ENCODE assay signal across 15 cellular contexts in genomic region chr5:1540831-1541661, GRCh38. TPM values are rescaled to one million over a fixed set of nuclear protein-coding genes. Genes with fewer than 3 reads are reported as not detected.
A peak's percentile ranks its signal among the peaks of the same experiment; 100 is the strongest.
DNase-seq lines count a peak whose midpoint lies in the region; ATAC-seq and TF ChIP-seq lines count a peak whose summit lies in the region.
"Had no signal": no experiment of that assay in that cellular context is flagged by ENCODE, and none has a peak within 500 bp of the region (broad histone marks: within the 10 kb centered on the region; RNA-seq: fewer than 3 reads in every experiment).

No MANE protein-coding gene starts in this region.

- intact Hi-C loops in testis (cut with DNase I; ENCODE audit: low total_unique reads), result no loop called here

- WGBS in lung, 2 donors, result 93 to 95% methylated on average over 11 of the region's 11 CpGs
- WGBS in testis, 2 donors, result 80 to 94% methylated on average over 11 of the region's 11 CpGs

- no peaks in the 10 kb centered on the region for H3K9me3 ChIP-seq in WERI-Rb-1 (ENCODE audit: severe bottlenecking)
- peaks cover 0 to 4% of the 10 kb centered on the region in 2 donors for H3K9me3 ChIP-seq in lung (ENCODE audit: control insufficient read depth in 2 of 2, insufficient read depth in 1 of 2, low read length in 1 of 2)
- no peaks in the 10 kb centered on the region for H3K9me3 ChIP-seq in testis

- no peak for TF ChIP-seq POLR2A in testis (IDR thresholded peaks at IDR 0.05)

- H3K36me3 ChIP-seq in WERI-Rb-1 (no peaks in the 10 kb centered on the region), lung (ENCODE audit: control insufficient read depth in 2 of 2, insufficient read depth in 2 of 2, low read length in 2 of 2) (no peaks in the 10 kb centered on the region), testis (ENCODE audit: low read depth, missing control alignments) (no peaks in the 10 kb centered on the region)

- no peak overlapping the region for H3K4me3 ChIP-seq in WERI-Rb-1 (ENCODE audit: low read depth, low read length)
- H3K4me3 ChIP-seq in lung, result no peak overlapping the region
- H3K4me3 ChIP-seq in testis, result no peak overlapping the region

- no peak for TF ChIP-seq CTCF in WERI-Rb-1 (IDR thresholded peaks at IDR 0.05; ENCODE audit: low read depth, low read length)
- no peak for TF ChIP-seq CTCF in lung (IDR thresholded peaks at IDR 0.05; ENCODE audit: control extremely low read depth, extremely low read depth)
- no peak for TF ChIP-seq CTCF in testis (IDR thresholded peaks at IDR 0.05)

- H3K27ac ChIP-seq in WERI-Rb-1 (no peak overlapping the region), lung (ENCODE audit: low read depth in 1 of 2, low read length in 1 of 2) (no peak overlapping the region), testis (no peak overlapping the region)
- H3K27ac ChIP-seq: 22Rv1, KMS-11 had no signal

- no peaks in the 10 kb centered on the region for H3K27me3 ChIP-seq in WERI-Rb-1 (ENCODE audit: insufficient read depth, low read depth, severe bottlenecking)
- no peaks in the 10 kb centered on the region for H3K27me3 ChIP-seq in lung (ENCODE audit: control insufficient read depth, insufficient read depth)
- H3K27me3 ChIP-seq in testis, result no peaks in the 10 kb centered on the region

- no peak for ATAC-seq in activated CD4-positive, CD25-positive, alpha-beta regulatory T cell treated with anti-CD3 and anti-CD28 coated beads, Interleukin-2, amount 50 U/mL, for 24 hours
- ATAC-seq in lung (ENCODE audit: insufficient read depth, low FRiP score), result no peak
- no peak for ATAC-seq in GM18873 (IDR thresholded peaks at IDR 0.05; ENCODE audit: low FRiP score, unreplicated experiment)
- no peak for ATAC-seq in HG03095 (IDR thresholded peaks at IDR 0.05; ENCODE audit: unreplicated experiment)

- peaks cover 0 to 19% of the 10 kb centered on the region in 2 donors for H3K4me1 ChIP-seq in lung (ENCODE audit: control insufficient read depth in 2 of 2, insufficient read depth in 2 of 2, low read length in 2 of 2)
- H3K4me1 ChIP-seq in testis, result no peaks in the 10 kb centered on the region

- peak; percentile 22 for DNase-seq in activated CD4-positive, CD25-positive, alpha-beta regulatory T cell treated with anti-CD3 and anti-CD28 coated beads, Interleukin-2, amount 50 U/mL, for 72 hours
- DNase-seq in WERI-Rb-1 (peak; percentile 5), lung (ENCODE audit: low spot score) (peak; percentile 27), testis (peak; percentile 9), NCI-H2171 (lab: John Stamatoyannopoulos, UW) (no peak)
- DNase-seq: amniotic stem cell, HFFc6, mammary epithelial cell, NCI-H2029 treated with DMSO at 0.1 percent for 48 hours, retina had no signal

RNA-seq across cellular contexts. Expression of gene LPCAT1, which starts 17.3 kb away (rescaled TPM):
- total RNA-seq in lung (100 to 1,000 TPM; 320 to 565 TPM), testis (10 to 100 TPM; 21.1 to 27.1 TPM)
- polyA plus RNA-seq in lung (100 to 1,000 TPM; 198 to 669 TPM), testis (ENCODE audit: insufficient read depth, low read depth, low replicate concordance) (23.9 TPM)

Comparison
In these comparisons a context has a peak if more than half of its experiments do, and no peak if none do; other contexts are left out.
1. RNA of gene LPCAT1, which starts 17.3 kb away (total RNA-seq): 320 to 565 TPM in lung; 21.1 to 27.1 TPM in testis; every median in the first group is over 10 times any median in the second.